In the genomic region with DNA sequence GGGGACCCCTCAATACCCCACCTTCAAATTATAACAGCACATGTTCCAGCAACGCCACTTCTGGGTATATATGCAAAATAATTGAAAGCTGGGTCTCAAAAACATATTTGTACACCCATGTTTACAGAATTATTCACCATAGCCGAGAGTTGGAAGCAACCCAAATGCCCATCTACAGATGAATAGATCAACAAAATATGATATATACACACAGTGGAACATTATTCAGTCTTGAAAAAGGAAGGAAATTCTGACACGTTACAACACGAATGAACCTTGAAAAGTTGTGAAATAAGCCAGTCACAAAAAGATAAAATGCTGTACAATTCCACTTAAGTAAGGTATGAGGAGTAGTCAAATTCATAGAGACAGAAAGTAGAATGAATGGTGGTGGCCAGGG, we compare ENCODE assay signal across 21 cellular contexts. TPM values are rescaled to one million over a fixed set of nuclear protein-coding genes. Genes with fewer than 3 reads are reported as not detected.
DNase-seq lines count a peak whose midpoint lies in the region; ATAC-seq, FAIRE-seq and TF ChIP-seq lines count a peak whose summit lies in the region.
"Had no signal": no experiment of that assay in that cellular context is flagged by ENCODE, and none has a peak within 500 bp of the region (broad histone marks: within the 10 kb centered on the region; RNA-seq: fewer than 3 reads in every experiment).

No MANE protein-coding gene starts in this region.

- H3K27ac ChIP-seq in breast epithelium (no peak overlapping the region), PC-3 (ENCODE audit: low read length) (no peak overlapping the region), K562 (ENCODE audit: extremely low read depth, low read depth, low read length) (no peak overlapping the region), dorsolateral prefrontal cortex (no peak overlapping the region)
- H3K27ac ChIP-seq: C4-2B had no signal

- H3K9ac ChIP-seq in PC-3 (ENCODE audit: low read length) (no peak overlapping the region), K562 (ENCODE audit: insufficient read depth in 1 of 2, low read depth in 2 of 2, low read length in 2 of 2) (no peak overlapping the region)

- no peak for TF ChIP-seq CTCF in MCF 10A (IDR thresholded peaks at IDR 0.05; ENCODE audit: unreplicated experiment)
- no peak for TF ChIP-seq CTCF in breast epithelium (IDR thresholded peaks at IDR 0.05)
- no peak for TF ChIP-seq CTCF in PC-3 (conservative IDR thresholded peaks at IDR 0.05; ENCODE audit: low read depth, low read length)
- no peak for TF ChIP-seq CTCF in K562 (IDR thresholded peaks at IDR 0.05 in 2 of 3, conservative IDR thresholded peaks at IDR 0.05 in 1 of 3; ENCODE audit: insufficient read depth in 2 of 3, low read depth in 1 of 3, low read length in 3 of 3)
- TF ChIP-seq CTCF in dorsolateral prefrontal cortex (IDR thresholded peaks at IDR 0.05 in 54 of 56, conservative IDR thresholded peaks at IDR 0.05 in 2 of 56; ENCODE audit: low read depth in 1 of 56, partially characterized antibody in 56 of 56) = no peak

- H3K4me3 ChIP-seq in breast epithelium = no peak overlapping the region
- H3K4me3 ChIP-seq in PC-3 (ENCODE audit: low read length) = no peak overlapping the region
- H3K4me3 ChIP-seq in K562 = no peak overlapping the region
- no peak overlapping the region for H3K4me3 ChIP-seq in dorsolateral prefrontal cortex
- H3K4me3 ChIP-seq: GM23338 had no signal

- H3K79me2 ChIP-seq in PC-3 (ENCODE audit: low read length) (no peaks in the 10 kb centered on the region), K562 (ENCODE audit: control insufficient read depth, insufficient read depth, low read length) (no peaks in the 10 kb centered on the region)

- CTCF ChIA-PET in MCF 10A (lab: Yijun Ruan, JAX) = no interaction called here
- CTCF ChIA-PET in PC-3 (lab: Charles Lee) = no interaction called here
- CTCF ChIA-PET in K562 (lab: Yijun Ruan, JAX; ENCODE audit: low intra/inter-chr PET ratio) = no interaction called here

- H3K4me2 ChIP-seq in PC-3 (ENCODE audit: low read length) (no peak overlapping the region), K562 (ENCODE audit: insufficient read depth, low read length) (no peak overlapping the region)
- H3K4me2 ChIP-seq: GM23338 had no signal

- H3K36me3 Mint-ChIP-seq in MCF 10A (ENCODE audit: insufficient read depth, unreplicated experiment) = peaks cover 55% of the 10 kb centered on the region

- H3K36me3 ChIP-seq in breast epithelium (no peaks in the 10 kb centered on the region), PC-3 (ENCODE audit: low read depth, low read length) (no peaks in the 10 kb centered on the region), K562 (ENCODE audit: control insufficient read depth, insufficient read depth, low read length) (no peaks in the 10 kb centered on the region)
- H3K36me3 ChIP-seq: BE2C had no signal

- no peak for TF ChIP-seq EP300 in K562 (IDR thresholded peaks at IDR 0.05; ENCODE audit: low read length)

- DNase-seq in MCF 10A (ENCODE audit: unreplicated experiment) (no peak), breast epithelium (ENCODE audit: low spot score in 2 of 2) (no peak), PC-3 (peak; percentile 51), K562 (ENCODE audit: extremely low read depth in 1 of 4, low spot score in 3 of 4) (no peak), dorsolateral prefrontal cortex (no peak), kidney tubule cell (ENCODE audit: low spot score) (no peak)
- DNase-seq in stimulated activated naive CD8-positive, alpha-beta T cell treated with anti-CD3 and anti-CD28 coated beads, Interleukin-15, Interleukin-2, amounts not matched to agents 100 U/mL and 50 U/mL, for 24 hours = no peak
- DNase-seq: ACHN; BE2C; Caco-2; CD4-positive, alpha-beta T cell; HCEC 1CT; IMR-90 had no signal

- H4K20me1 ChIP-seq in PC-3 (ENCODE audit: low read length) (no peaks in the 10 kb centered on the region), K562 (replicated peaks; ENCODE audit: control insufficient read depth, insufficient read depth, low read length) (no peaks in the 10 kb centered on the region)

- H3K9me1 ChIP-seq in K562 (ENCODE audit: control insufficient read depth, insufficient read depth, low read length) = no peaks in the 10 kb centered on the region

- TF ChIP-seq RAD21 in K562 (CRISPR knock-in tag; conservative IDR thresholded peaks at IDR 0.05 in 1 of 2, IDR thresholded peaks at IDR 0.05 in 1 of 2) = no peak

- H2AFZ ChIP-seq in PC-3 (ENCODE audit: low read length) (no peak overlapping the region), K562 (ENCODE audit: low read depth, low read length) (no peak overlapping the region)
- H2AFZ ChIP-seq: GM23338 had no signal

- H3K4me1 ChIP-seq in breast epithelium (no peaks in the 10 kb centered on the region), PC-3 (ENCODE audit: insufficient read depth, low read length) (peaks cover 8% of the 10 kb centered on the region; the same call in 1 of the 2 replicates), K562 (replicated peaks in 1 of 2; ENCODE audit: control insufficient read depth in 2 of 2, insufficient read depth in 2 of 2, low read length in 2 of 2) (peaks cover 0 to 5% of the 10 kb centered on the region in 2 experiments; a peak in 2 of 5 replicates)
- H3K4me1 ChIP-seq: BE2C had no signal

- peaks cover 22% of the 10 kb centered on the region for H3K4me1 Mint-ChIP-seq in MCF 10A (ENCODE audit: insufficient read depth, unreplicated experiment)

- in situ Hi-C loops in K562 (cut with MboI) = no loop called here

- no TSS peak for BruUV-seq in MCF 10A (replicated peaks; lab: Mats Ljungman, UMichigan)
- BruUV-seq in PC-3 (replicated peaks; lab: Mats Ljungman, UMichigan) = no TSS peak
- no TSS peak for BruUV-seq in K562 (replicated peaks; lab: Mats Ljungman, UMichigan)

- intact Hi-C loops in MCF 10A (cut with micrococcal nuclease) = no loop called here
- intact Hi-C loops in breast epithelium (cut with DNase I; ENCODE audit: low total_unique reads) = no loop called here
- intact Hi-C loops in PC-3 (cut with micrococcal nuclease) = no loop called here
- intact Hi-C loops in K562 (cut with micrococcal nuclease) = no loop called here
- intact Hi-C loops in dorsolateral prefrontal cortex (cut with DNase I) = no loop called here

- H3K4me3 Mint-ChIP-seq in MCF 10A (ENCODE audit: unreplicated experiment) = no peak overlapping the region
- H3K4me3 Mint-ChIP-seq: CD4-positive, alpha-beta T cell; GM23338 had no signal

- TF ChIP-seq POLR2A in breast epithelium (IDR thresholded peaks at IDR 0.05) (no peak), K562 (conservative IDR thresholded peaks at IDR 0.05) (no peak)

- H3F3A ChIP-seq in PC-3 (ENCODE audit: low read length, unreplicated experiment) = no peaks in the 10 kb centered on the region

- H3K27ac Mint-ChIP-seq in MCF 10A (ENCODE audit: low read depth, unreplicated experiment) = peak overlapping the region; percentile 32
- H3K27ac Mint-ChIP-seq: CD4-positive, alpha-beta T cell; GM23338 had no signal

- 12% methylated on average over 4 of the region's 4 CpGs for WGBS in K562 (ENCODE audit: insufficient coverage, low coverage, missing lambda C conversion rate)

- H3K27me3 Mint-ChIP-seq in MCF 10A (ENCODE audit: insufficient read depth, unreplicated experiment) = no peaks in the 10 kb centered on the region
- H3K27me3 Mint-ChIP-seq: CD4-positive, alpha-beta T cell had no signal

- no peaks in the 10 kb centered on the region for H3K9me3 Mint-ChIP-seq in MCF 10A (ENCODE audit: unreplicated experiment)
- H3K9me3 Mint-ChIP-seq: CD4-positive, alpha-beta T cell; GM23338 had no signal

- H3K27me3 ChIP-seq in breast epithelium (no peaks in the 10 kb centered on the region), PC-3 (ENCODE audit: low read length) (no peaks in the 10 kb centered on the region), K562 (ENCODE audit: control insufficient read depth in 2 of 2, insufficient read depth in 2 of 2, low read length in 2 of 2) (peaks cover 0 to 14% of the 10 kb centered on the region in 2 experiments; a peak in 1 of 5 replicates), dorsolateral prefrontal cortex (peaks cover 0 to 10% (median 0%) of the 10 kb centered on the region in 45 donors)
- H3K27me3 ChIP-seq: BE2C had no signal

- POLR2A ChIA-PET in MCF 10A (lab: Yijun Ruan, JAX) = no interaction called here
- POLR2A ChIA-PET in PC-3 (lab: Charles Lee; ENCODE audit: unreplicated experiment) = no interaction called here
- POLR2A ChIA-PET in K562 (lab: Yijun Ruan, JAX) = no interaction called here

- H3K9me2 ChIP-seq in PC-3 (replicated peaks; ENCODE audit: low read length) = no peaks in the 10 kb centered on the region

- H3K9me3 ChIP-seq in breast epithelium (no peaks in the 10 kb centered on the region), PC-3 (ENCODE audit: low read length) (no peaks in the 10 kb centered on the region), K562 (replicated peaks; ENCODE audit: control insufficient read depth, insufficient read depth, low read depth, low read length) (no peaks in the 10 kb centered on the region)
- H3K9me3 ChIP-seq: BE2C, Caco-2 had no signal

- ATAC-seq in PC-3 = no peak
- no peak for ATAC-seq in K562
- ATAC-seq in stimulated activated naive CD8-positive, alpha-beta T cell treated with anti-CD3 and anti-CD28 coated beads, Interleukin-15, Interleukin-2, amounts not matched to agents 100 U/mL and 50 U/mL, for 24 hours = no peak
- ATAC-seq: GM23338 had no signal

- FAIRE-seq in K562 (lab: Jason Lieb, UNC) = no peak
- FAIRE-seq: A204.1, D721Med, G401.6, GM12891, H54, HTR-8/SVneo had no signal

RNA-seq across cellular contexts. Expression of gene TMCO4, which starts 5.1 kb away (rescaled TPM):
- total RNA-seq in MCF 10A (2022) = 19.0 and 20.5 TPM in 2 replicates
- 10 to 100 TPM; 26.7 to 44.2 (median 34.1) TPM for total RNA-seq in breast epithelium
- 16.0 and 19.7 TPM in 2 replicates for total RNA-seq in PC-3 (2014; rRNA removed)
- 0.67 and 1.3 TPM in 2 replicates for total RNA-seq in K562 (2011; cell fraction: chromatin; rRNA removed; ENCODE audit: low replicate concordance)
- total RNA-seq in K562 (2011; cell fraction: nucleolus; rRNA removed) = 0.66 and 1.2 TPM in 2 replicates
- 0.59 TPM in 1 of 2 replicates, not detected in the other for total RNA-seq in K562 (2011; cell fraction: nucleoplasm; rRNA removed)
- 2.1 and 3.3 TPM in 2 replicates for total RNA-seq in K562 (2014; rRNA removed)
- 0.91 and 1.4 TPM in 2 replicates for total RNA-seq in K562 (2014; rRNA removed; fragmentation: Illumina TruSeq; extraction: Trizol)
- total RNA-seq in K562 (2015; rRNA removed; fragmentation: Illumina TruSeq; extraction: Trizol) = 1.6 and 2.0 TPM in 2 replicates
- 1.2 and 2.1 TPM in 2 replicates for total RNA-seq in K562 (2021)
- polyA plus RNA-seq in K562 (2011; rRNA removed) = 0.27 and 0.57 TPM in 2 replicates
- 0.13 and 0.94 TPM in 2 replicates for polyA plus RNA-seq in K562 (2011; cell fraction: cytosol; rRNA removed)
- 0.45 and 1.5 TPM in 2 replicates for polyA plus RNA-seq in K562 (2011; cell fraction: nucleus; rRNA removed)
- polyA plus RNA-seq in K562 (2012) = 1.3 and 3.3 TPM in 2 replicates
- 1.4 and 1.7 TPM in 2 replicates for polyA plus RNA-seq in K562 (2014; fragmentation: Illumina TruSeq; extraction: Trizol)
- polyA plus RNA-seq in K562 (2014; fragmentation: Nextera tagmentation; extraction: Ambion mirVana) = under 1 TPM; 0.06 to 0.21 TPM
- polyA plus RNA-seq in K562 (2014; rRNA removed) = 1.9 and 3.2 TPM in 2 replicates
- polyA minus RNA-seq in K562 (2011; rRNA and poly(A)+ RNA removed) = 0.07 and 0.15 TPM in 2 replicates
- polyA minus RNA-seq in K562 (2011; cell fraction: cytosol; rRNA and poly(A)+ RNA removed) = not detected in 2 replicates
- polyA minus RNA-seq in K562 (2011; cell fraction: nucleus; rRNA and poly(A)+ RNA removed) = 0.54 and 0.56 TPM in 2 replicates
- 1 to 10 TPM; 1.0 to 9.0 (median 3.4) TPM for total RNA-seq in dorsolateral prefrontal cortex

RNA-seq across cellular contexts. Expression of gene RNF186, which starts 20.5 kb away (rescaled TPM):
- total RNA-seq in MCF 10A (2022) (not detected in 2 replicates), breast epithelium (1 to 10 TPM in 1 of 3 donors, under 1 TPM in 1, not detected in 1; 0.44 to 4.3 TPM), PC-3 (2014; rRNA removed) (0.69 TPM in 1 of 2 replicates, not detected in the other), K562 (2014; rRNA removed) (not detected in 2 replicates), K562 (2014; rRNA removed; fragmentation: Illumina TruSeq; extraction: Trizol) (not detected in 2 replicates), K562 (2015; rRNA removed; fragmentation: Illumina TruSeq; extraction: Trizol) (not detected in 2 replicates), K562 (2021) (not detected in 2 replicates), dorsolateral prefrontal cortex (not detected)
- total RNA-seq in K562 (2011; cell fraction: chromatin; rRNA removed; ENCODE audit: low replicate concordance) = not detected in 2 replicates
- total RNA-seq in K562 (2011; cell fraction: nucleolus; rRNA removed) = not detected in 2 replicates
- total RNA-seq in K562 (2011; cell fraction: nucleoplasm; rRNA removed) = not detected in 2 replicates
- polyA plus RNA-seq in K562 (2011; rRNA removed) (not detected in 2 replicates), K562 (2014; fragmentation: Illumina TruSeq; extraction: Trizol) (not detected in 2 replicates), K562 (2014; fragmentation: Nextera tagmentation; extraction: Ambion mirVana) (not detected), K562 (2014; rRNA removed) (not detected in 2 replicates)
- polyA plus RNA-seq in K562 (2011; cell fraction: cytosol; rRNA removed) = not detected in 2 replicates
- not detected in 2 replicates for polyA plus RNA-seq in K562 (2011; cell fraction: nucleus; rRNA removed)
- not detected in 2 replicates for polyA plus RNA-seq in K562 (2012)
- polyA minus RNA-seq in K562 (2011; rRNA and poly(A)+ RNA removed) = not detected in 2 replicates
- polyA minus RNA-seq in K562 (2011; cell fraction: cytosol; rRNA and poly(A)+ RNA removed) = not detected in 2 replicates
- not detected in 2 replicates for polyA minus RNA-seq in K562 (2011; cell fraction: nucleus; rRNA and poly(A)+ RNA removed)
- total RNA-seq: Caco-2; CD4-positive, alpha-beta T cell; GM23338; IMR-90 had no signal
- polyA plus RNA-seq: GM23338, IMR-90 had no signal
